ENCODE assay signal across 1 cellular context in genomic region chr3:32421991-32422859, GRCh38.
TF ChIP-seq lines count a peak whose summit lies in the region.

No MANE protein-coding gene starts in this region.

TF ChIP-seq in HEK293, 187 proteins besides CTCF, POLR2A, EP300 and RAD21 (continued from another document and continues in another):
- TF ChIP-seq ZSCAN5A (tag by site-specific recombination; IDR thresholded peaks at IDR 0.05) (no peak), HOXA7 (CRISPR knock-in tag; IDR thresholded peaks at IDR 0.05; ENCODE audit: borderline replicate concordance) (no peak), ZNF302 (tag by site-specific recombination; IDR thresholded peaks at IDR 0.05; ENCODE audit: low read depth) (no peak), ZFHX2 (tag by site-specific recombination; conservative IDR thresholded peaks at IDR 0.05) (peak; percentile 47; the same call in 1 of the 2 replicates), SCRT2 (tag by site-specific recombination; IDR thresholded peaks at IDR 0.05) (peak; percentile 82), ZNF449 (tag by site-specific recombination; IDR thresholded peaks at IDR 0.05) (no peak), ZNF341 (tag by site-specific recombination; IDR thresholded peaks at IDR 0.05; ENCODE audit: low read depth) (no peak), ZNF707 (tag by site-specific recombination; IDR thresholded peaks at IDR 0.05) (no peak), ZNF623 (tag by site-specific recombination; IDR thresholded peaks at IDR 0.05) (no peak), KLF10 (tag by site-specific recombination; IDR thresholded peaks at IDR 0.05) (0 out of 2 replicates have a peak, but pooled peaks have one; percentile 29), ZNF23 (tag by site-specific recombination; IDR thresholded peaks at IDR 0.05; ENCODE audit: borderline replicate concordance) (no peak), OSR2 (tag by site-specific recombination; IDR thresholded peaks at IDR 0.05) (peak; percentile 72), GLI2 (tag by site-specific recombination; IDR thresholded peaks at IDR 0.05; ENCODE audit: borderline replicate concordance, low read depth) (no peak; the same call in 1 of the 2 replicates), ZNF248 (tag by site-specific recombination; IDR thresholded peaks at IDR 0.05) (no peak), ZBTB11 (tag by site-specific recombination; conservative IDR thresholded peaks at IDR 0.05; ENCODE audit: low read depth) (no peak), AEBP2 (tag by site-specific recombination; IDR thresholded peaks at IDR 0.05; ENCODE audit: borderline replicate concordance) (no peak), KLF16 (tag by site-specific recombination; IDR thresholded peaks at IDR 0.05) (peak; percentile 15; the same call in 1 of the 2 replicates), ZNF398 (tag by site-specific recombination; IDR thresholded peaks at IDR 0.05) (peak; percentile 16; the same call in 1 of the 2 replicates), ZNF692 (tag by site-specific recombination; IDR thresholded peaks at IDR 0.05) (peak; percentile 95), ZNF148 (tag by site-specific recombination; IDR thresholded peaks at IDR 0.05; ENCODE audit: borderline replicate concordance) (no peak), ZNF510 (tag by site-specific recombination; IDR thresholded peaks at IDR 0.05; ENCODE audit: insufficient replicate concordance) (no peak), ZNF558 (tag by site-specific recombination; IDR thresholded peaks at IDR 0.05) (peak; percentile 20; the same call in 1 of the 2 replicates), ZNF140 (tag by site-specific recombination; IDR thresholded peaks at IDR 0.05) (no peak), ELK4 (IDR thresholded peaks at IDR 0.05; ENCODE audit: borderline replicate concordance, low read depth, low read length) (no peak), ZNF133 (tag by site-specific recombination; IDR thresholded peaks at IDR 0.05) (no peak), ZNF169 (tag by site-specific recombination; IDR thresholded peaks at IDR 0.05) (no peak), GLIS1 (tag by site-specific recombination; IDR thresholded peaks at IDR 0.05) (peak; percentile 95), ZNF768 (tag by site-specific recombination; IDR thresholded peaks at IDR 0.05) (no peak), ZNF843 (tag by site-specific recombination; IDR thresholded peaks at IDR 0.05) (peak; percentile 95), ZNF777 (tag by site-specific recombination; IDR thresholded peaks at IDR 0.05; ENCODE audit: borderline replicate concordance) (no peak), ZNF138 (tag by site-specific recombination; IDR thresholded peaks at IDR 0.05; ENCODE audit: borderline replicate concordance) (no peak), WT1 (tag by site-specific recombination; IDR thresholded peaks at IDR 0.05) (0 out of 2 replicates have a peak, but pooled peaks have one; percentile 9), ZNF202 (tag by site-specific recombination; IDR thresholded peaks at IDR 0.05; ENCODE audit: borderline replicate concordance) (no peak), ZNF660 (tag by site-specific recombination; IDR thresholded peaks at IDR 0.05) (0 out of 2 replicates have a peak, but pooled peaks have one; percentile 37), TCF7L2 (IDR thresholded peaks at IDR 0.05; ENCODE audit: borderline replicate concordance, low read depth, low read length) (no peak), ZNF362 (tag by site-specific recombination; IDR thresholded peaks at IDR 0.05) (peak; percentile 74; the same call in 1 of the 2 replicates), YY1 (tag by site-specific recombination; IDR thresholded peaks at IDR 0.05) (no peak), ZNF670 (tag by site-specific recombination; IDR thresholded peaks at IDR 0.05; ENCODE audit: low read depth) (no peak), ZNF18 (tag by site-specific recombination; IDR thresholded peaks at IDR 0.05) (no peak), ZNF549 (tag by site-specific recombination; IDR thresholded peaks at IDR 0.05) (no peak), PRDM6 (tag by site-specific recombination; IDR thresholded peaks at IDR 0.05) (peak; percentile 95)
